ENCODE assay signal across 1 cellular context in the genomic region with DNA sequence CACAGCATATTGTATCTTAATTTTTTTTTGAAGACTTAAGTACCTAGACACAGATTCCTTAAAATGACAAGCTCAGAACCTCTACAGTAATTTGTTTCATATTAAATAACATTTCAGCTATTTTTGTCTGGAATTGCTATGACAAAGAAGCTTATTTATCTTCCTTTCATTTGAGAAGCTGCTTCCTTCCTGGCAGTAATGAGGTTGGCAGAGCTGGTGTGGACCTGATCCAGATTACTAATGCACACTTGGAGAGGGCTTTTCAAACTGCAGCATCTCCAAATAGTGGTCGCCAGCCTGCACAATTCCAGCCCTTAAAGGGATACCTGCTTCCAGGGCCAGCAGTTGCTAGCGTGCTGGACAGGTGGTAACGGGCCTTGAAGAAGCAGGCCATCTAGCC.
A peak's percentile ranks its signal among the peaks of the same experiment; 100 is the strongest.
TF ChIP-seq lines count a peak whose summit lies in the region.

No MANE protein-coding gene starts in this region.

TF ChIP-seq in endothelial cell of umbilical vein, 7 proteins besides CTCF, POLR2A, EP300 and RAD21:
- TF ChIP-seq FOS (IDR thresholded peaks at IDR 0.05; ENCODE audit: borderline replicate concordance, insufficient read depth, low read length) (peak; percentile 26), JUN (IDR thresholded peaks at IDR 0.05; ENCODE audit: borderline replicate concordance, insufficient read depth, insufficient read length, low read depth) (no peak), POLR2AphosphoS5 (IDR thresholded peaks at IDR 0.05; ENCODE audit: insufficient read depth, low read depth, low read length) (no peak)
